Comparison of ENCODE assay signal across 24 cellular contexts in the genomic region with DNA sequence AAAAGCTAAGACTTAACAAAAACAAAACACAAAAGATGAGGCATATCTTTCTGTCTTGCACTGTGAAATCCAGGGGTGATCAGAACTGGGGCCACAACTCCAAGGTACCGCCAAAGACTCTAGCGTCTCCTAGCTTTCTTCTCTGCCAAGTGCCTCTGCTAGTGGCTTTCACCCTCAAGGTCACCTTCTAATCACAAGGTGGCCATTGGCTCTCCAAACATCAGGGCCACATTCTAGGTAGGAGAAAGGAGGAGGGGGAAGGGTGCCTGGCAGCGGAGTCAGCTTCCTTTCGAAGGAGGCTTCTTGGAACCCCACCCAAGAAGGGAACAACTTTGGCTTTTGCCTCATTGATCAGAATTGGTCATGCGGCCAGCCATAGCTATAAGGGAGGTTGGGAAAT.
A peak's percentile ranks its signal among the peaks of the same experiment; 100 is the strongest.
DNase-seq lines count a peak whose midpoint lies in the region; ATAC-seq and TF ChIP-seq lines count a peak whose summit lies in the region.
"Had no signal": no experiment of that assay in that cellular context is flagged by ENCODE, and none has a peak within 500 bp of the region (broad histone marks: within the 10 kb centered on the region; RNA-seq: fewer than 3 reads in every experiment).

No MANE protein-coding gene starts in this region.

- intact Hi-C loops in cardiac septum (cut with DNase I) = no loop called here
- intact Hi-C loops in Right ventricle myocardium superior (cut with DNase I) = no loop called here
- intact Hi-C loops in mammary epithelial cell (cut with micrococcal nuclease) = no loop called here

- in situ Hi-C loops in mammary epithelial cell (cut with MboI; ENCODE audit: low sequenced_read_pairs in 2 of 2) = no loop called here

- ATAC-seq in Right ventricle myocardium superior (ENCODE audit: poor library complexity) (no peak), HG03139 (IDR thresholded peaks at IDR 0.05; ENCODE audit: unreplicated experiment) (no peak)
- ATAC-seq: A549 had no signal

- no peak for TF ChIP-seq CTCF in osteocyte (IDR thresholded peaks at IDR 0.05)
- no peak for TF ChIP-seq CTCF in mammary epithelial cell (conservative IDR thresholded peaks at IDR 0.05 in 1 of 2, IDR thresholded peaks at IDR 0.05 in 1 of 2; ENCODE audit: extremely low read depth in 1 of 2, insufficient read depth in 1 of 2, low read depth in 1 of 2, low read length in 2 of 2)

- no peaks in the 10 kb centered on the region for H3K27me3 Mint-ChIP-seq in osteocyte (ENCODE audit: unreplicated experiment)

- DNase-seq in cardiac septum (ENCODE audit: low spot score) = peak; percentile 49
- no peak for DNase-seq in Right ventricle myocardium superior
- DNase-seq in ecto neural progenitor cell (ENCODE audit: low spot score) = peak; percentile 17
- peak; percentile 40 for DNase-seq in osteocyte (ENCODE audit: extremely low spot score, unreplicated experiment)
- DNase-seq in NCI-H2107 (lab: John Stamatoyannopoulos, UW) = no peak
- no peak for DNase-seq in mammary epithelial cell
- DNase-seq: C1 segment of cervical spinal cord; CD4-positive, alpha-beta memory T cell; COR-L47; GOT3; HFFc6; NCI-H1048; NCI-H1417; NCI-H1694; NCI-H2029 treated with DMSO at 0.1 percent for 48 hours; NCI-H2227 treated with DMSO at 0.1 percent for 48 hours; NCI-H526 treated with DMSO at 0.1 percent for 48 hours; PC-9; RPMI8226; SHP77 had no signal

- CTCF ChIA-PET in mammary epithelial cell (lab: Charles Lee; ENCODE audit: low non-redundant PET) = no interaction called here

- dilution Hi-C loops in mammary epithelial cell (cut with HindIII; ENCODE audit: low sequenced_read_pairs) = no loop called here

- H3K36me3 ChIP-seq in mammary epithelial cell (ENCODE audit: insufficient read depth, low read length) = no peaks in the 10 kb centered on the region
- H3K36me3 ChIP-seq: HAP-1 had no signal

- H3K27ac ChIP-seq in mammary epithelial cell (ENCODE audit: insufficient read depth, low read depth, low read length) = no peak overlapping the region
- H3K27ac ChIP-seq: PC-9 had no signal

- H3K4me2 ChIP-seq in mammary epithelial cell (ENCODE audit: insufficient read depth, low read depth, low read length) = no peak overlapping the region
- H3K4me2 ChIP-seq: A549, PC-9 had no signal

- BruUV-seq in mammary epithelial cell (replicated peaks; lab: Mats Ljungman, UMichigan) = no TSS peak

- H3K4me1 ChIP-seq in mammary epithelial cell (ENCODE audit: insufficient read depth, low read length) = peaks cover 3% of the 10 kb centered on the region
- H3K4me1 ChIP-seq: HAP-1 had no signal

- no peak overlapping the region for H3K9ac ChIP-seq in mammary epithelial cell (ENCODE audit: insufficient read depth, low read length)

- H3K79me2 ChIP-seq in mammary epithelial cell (ENCODE audit: insufficient read depth, low read length) = no peaks in the 10 kb centered on the region

- H3K27ac Mint-ChIP-seq in osteocyte (ENCODE audit: unreplicated experiment) = no peak overlapping the region
- H3K27ac Mint-ChIP-seq: CD4-positive, alpha-beta memory T cell; HFFc6; IgD-negative memory B cell had no signal

- H3K9me3 ChIP-seq in mammary epithelial cell (replicated peaks; ENCODE audit: insufficient read depth, low read length) = no peaks in the 10 kb centered on the region
- H3K9me3 ChIP-seq: A549, HAP-1 had no signal

- 96% methylated on average over 5 of the region's 5 CpGs for WGBS in mammary epithelial cell (ENCODE audit: low coverage, missing lambda C conversion rate)

- H3K27me3 ChIP-seq in mammary epithelial cell (ENCODE audit: insufficient read depth, low read length) = no peaks in the 10 kb centered on the region

- no peak overlapping the region for H2AFZ ChIP-seq in mammary epithelial cell (ENCODE audit: low read depth, low read length)
- H2AFZ ChIP-seq: PC-9 had no signal

- H3K36me3 Mint-ChIP-seq in osteocyte (ENCODE audit: unreplicated experiment) = no peaks in the 10 kb centered on the region
- H3K36me3 Mint-ChIP-seq: CD4-positive, alpha-beta memory T cell had no signal

- H3K4me3 Mint-ChIP-seq in osteocyte (ENCODE audit: unreplicated experiment) = no peak overlapping the region
- H3K4me3 Mint-ChIP-seq: CD4-positive, alpha-beta memory T cell; HFFc6; IgD-negative memory B cell had no signal

- no peaks in the 10 kb centered on the region for H4K20me1 ChIP-seq in mammary epithelial cell (ENCODE audit: insufficient read depth, low read length)

- H3K9me3 Mint-ChIP-seq in osteocyte (ENCODE audit: unreplicated experiment) = no peaks in the 10 kb centered on the region
- H3K9me3 Mint-ChIP-seq: HFFc6, IgD-negative memory B cell had no signal

- no peak overlapping the region for H3K4me3 ChIP-seq in mammary epithelial cell (replicated peaks in 1 of 3; ENCODE audit: insufficient read depth in 1 of 3, low read depth in 2 of 3, low read length in 3 of 3)
- H3K4me3 ChIP-seq: A549, HAP-1, PC-9 had no signal

- H3K4me1 Mint-ChIP-seq in osteocyte (ENCODE audit: unreplicated experiment) = peaks cover 42% of the 10 kb centered on the region
- H3K4me1 Mint-ChIP-seq: CD4-positive, alpha-beta memory T cell had no signal

Comparison
In these comparisons a context has a peak if more than half of its experiments do, and no peak if none do; other contexts are left out.
1. DNase-seq: peak in cardiac septum (single experiment), ecto neural progenitor cell (single experiment) and osteocyte (single experiment); none in Right ventricle myocardium superior (single experiment), NCI-H2107 (single experiment) and mammary epithelial cell (single experiment).